In the genomic region with DNA sequence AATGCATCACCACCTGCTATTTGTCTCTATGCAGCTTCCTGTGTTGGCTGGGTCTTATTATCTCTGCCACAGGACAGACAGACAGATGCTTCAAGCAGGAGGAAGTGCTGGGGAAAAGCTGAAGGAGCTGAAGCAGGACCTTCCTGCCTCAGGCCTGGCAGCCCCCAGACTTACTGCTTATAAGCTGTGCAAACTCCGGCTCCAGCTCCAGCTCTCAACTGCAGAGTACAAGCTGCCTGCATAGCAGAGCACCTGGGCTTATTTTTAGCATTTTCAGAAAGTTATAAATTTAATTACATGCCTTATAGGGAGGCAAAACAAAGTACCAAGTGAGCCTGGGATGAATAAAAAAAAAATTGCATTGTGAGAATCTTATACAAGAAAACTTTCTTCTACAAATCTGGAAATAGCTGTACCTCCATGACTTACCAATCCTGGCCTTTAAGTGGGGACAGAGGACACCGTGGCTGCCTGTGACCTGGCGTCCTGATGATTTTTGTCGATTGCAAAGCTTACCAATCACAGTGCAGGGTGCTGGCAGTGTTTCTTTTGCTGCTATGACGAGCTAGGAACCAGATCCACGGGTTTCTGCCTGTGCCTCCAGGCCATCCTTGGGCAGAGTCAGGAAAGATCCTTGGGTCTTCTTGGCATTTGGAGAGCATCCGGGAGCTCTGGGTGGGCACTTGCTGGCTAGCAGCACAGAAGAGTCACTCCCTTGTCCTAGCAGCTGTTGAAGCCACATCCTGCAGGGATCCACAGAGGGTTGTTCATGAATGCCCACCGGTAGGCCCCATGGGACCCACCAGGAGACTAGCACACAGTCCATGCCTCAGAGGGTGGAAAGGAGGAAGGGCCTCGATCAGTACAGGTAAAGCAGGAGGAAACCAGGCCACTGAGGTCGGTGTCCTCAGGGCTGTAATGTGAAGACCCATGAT, we compare ENCODE assay signal across 27 cellular contexts.
DNase-seq lines count a peak whose midpoint lies in the region; ATAC-seq and TF ChIP-seq lines count a peak whose summit lies in the region.
"Had no signal": no experiment of that assay in that cellular context is flagged by ENCODE, and none has a peak within 500 bp of the region (broad histone marks: within the 10 kb centered on the region; RNA-seq: fewer than 3 reads in every experiment).

No MANE protein-coding gene starts in this region.

- H3K4me3 ChIP-seq in Jurkat, Clone E6-1 (ENCODE audit: low read length), result no peak overlapping the region
- H3K4me3 ChIP-seq: testis had no signal

- peak overlapping the region; percentile 47 for H3K27ac Mint-ChIP-seq in osteocyte (ENCODE audit: unreplicated experiment)
- H3K27ac Mint-ChIP-seq in activated CD4-positive, alpha-beta T cell treated with anti-CD3 and anti-CD28 coated beads for 36 hours, result no peak overlapping the region
- H3K27ac Mint-ChIP-seq: activated naive CD4-positive, alpha-beta T cell treated with anti-CD3 and anti-CD28 coated beads, Interleukin-2, amount 10 ng/mL, durations not matched to agents 7 days and 5 days; immature natural killer cell; naive B cell; stimulated activated naive B cell treated with anti-CD40 and anti-IgM and Interleukin-4, amounts not matched to agents 10 μg/mL and 1 μg/mL and 100 μg/mL, for 72 hours had no signal

- peaks cover 66% of the 10 kb centered on the region for H3K4me1 Mint-ChIP-seq in osteocyte (ENCODE audit: unreplicated experiment)
- H3K4me1 Mint-ChIP-seq in activated CD4-positive, alpha-beta T cell treated with anti-CD3 and anti-CD28 coated beads for 36 hours, result peaks cover 16% of the 10 kb centered on the region
- H3K4me1 Mint-ChIP-seq: activated naive CD4-positive, alpha-beta T cell treated with anti-CD3 and anti-CD28 coated beads, Interleukin-2, amount 10 ng/mL, durations not matched to agents 7 days and 5 days had no signal

- DNase-seq in Jurkat, Clone E6-1 (ENCODE audit: low read depth, low spot score), result peak; percentile 16
- peak; percentile 1 for DNase-seq in SK-MEL-5 (ENCODE audit: low read depth, low spot score)
- peak; percentile 8 for DNase-seq in dermis blood vessel endothelial cell
- DNase-seq in osteocyte (ENCODE audit: extremely low spot score, unreplicated experiment), result no peak
- no peak for DNase-seq in activated CD4-positive, alpha-beta T cell treated with anti-CD3 and anti-CD28 coated beads for 36 hours
- no peak for DNase-seq in NCI-H774 (lab: John Stamatoyannopoulos, UW)
- DNase-seq: activated CD4-positive, alpha-beta T cell treated with anti-CD3 and anti-CD28 coated beads, Interleukin-2, amount 50 U/mL, for 1 hour; activated naive CD4-positive, alpha-beta T cell treated with anti-CD3 and anti-CD28 coated beads, Interleukin-2, amount 10 ng/mL, durations not matched to agents 7 days and 5 days; amygdala; C1 segment of cervical spinal cord; HCEC 1CT; immature natural killer cell; naive B cell; NCI-H1417; NCI-H2081; NCI-H345; occipital lobe; SHP77 treated with DMSO at 0.1 percent for 48 hours; stimulated activated CD4-positive, alpha-beta T cell treated with anti-CD3 and anti-CD28 coated beads, Interleukin-12 subunit alpha, Interleukin-12 subunit beta, amount 100 ng/mL, for 4 hours; stimulated activated CD4-positive, alpha-beta T cell treated with anti-CD3 and anti-CD28 coated beads, Interleukin-4, amount 100 ng/mL, for 24 hours; stimulated activated naive B cell treated with anti-CD40 and anti-IgM and Interleukin-4, amounts not matched to agents 10 μg/mL and 1 μg/mL and 100 μg/mL, for 72 hours; testis had no signal

- no peaks in the 10 kb centered on the region for H3K9me3 Mint-ChIP-seq in osteocyte (ENCODE audit: unreplicated experiment)
- H3K9me3 Mint-ChIP-seq in activated CD4-positive, alpha-beta T cell treated with anti-CD3 and anti-CD28 coated beads for 36 hours (ENCODE audit: low read depth), result no peaks in the 10 kb centered on the region
- H3K9me3 Mint-ChIP-seq: activated naive CD4-positive, alpha-beta T cell treated with anti-CD3 and anti-CD28 coated beads, Interleukin-2, amount 10 ng/mL, durations not matched to agents 7 days and 5 days; immature natural killer cell; naive B cell; stimulated activated naive B cell treated with anti-CD40 and anti-IgM and Interleukin-4, amounts not matched to agents 10 μg/mL and 1 μg/mL and 100 μg/mL, for 72 hours had no signal

- POLR2A ChIA-PET in activated CD4-positive, alpha-beta T cell treated with anti-CD3 and anti-CD28 coated beads for 36 hours (lab: Charles Lee), result no interaction called here

- no peak for TF ChIP-seq CTCF in osteocyte (IDR thresholded peaks at IDR 0.05)

- ATAC-seq in activated CD4-positive, alpha-beta T cell treated with anti-CD3 and anti-CD28 coated beads for 36 hours, result no peak
- no peak for ATAC-seq in GM18517 (IDR thresholded peaks at IDR 0.05; ENCODE audit: unreplicated experiment)
- ATAC-seq in GM19463 (IDR thresholded peaks at IDR 0.05; ENCODE audit: unreplicated experiment), result no peak
- ATAC-seq: HepG2; left lobe of liver; right cardiac atrium; stimulated activated naive B cell treated with anti-CD40 and anti-IgM and Interleukin-4, amounts not matched to agents 10 μg/mL and 1 μg/mL and 100 μg/mL, for 72 hours had no signal

- H3K27me3 Mint-ChIP-seq in osteocyte (ENCODE audit: unreplicated experiment), result no peaks in the 10 kb centered on the region
- H3K27me3 Mint-ChIP-seq in activated CD4-positive, alpha-beta T cell treated with anti-CD3 and anti-CD28 coated beads for 36 hours, result no peaks in the 10 kb centered on the region
- H3K27me3 Mint-ChIP-seq: naive B cell had no signal

- H3K36me3 Mint-ChIP-seq in osteocyte (ENCODE audit: unreplicated experiment), result peaks cover 35% of the 10 kb centered on the region
- H3K36me3 Mint-ChIP-seq in activated CD4-positive, alpha-beta T cell treated with anti-CD3 and anti-CD28 coated beads for 36 hours (ENCODE audit: low read depth), result no peaks in the 10 kb centered on the region
- H3K36me3 Mint-ChIP-seq: activated naive CD4-positive, alpha-beta T cell treated with anti-CD3 and anti-CD28 coated beads, Interleukin-2, amount 10 ng/mL, durations not matched to agents 7 days and 5 days; immature natural killer cell; naive B cell; stimulated activated naive B cell treated with anti-CD40 and anti-IgM and Interleukin-4, amounts not matched to agents 10 μg/mL and 1 μg/mL and 100 μg/mL, for 72 hours had no signal

- intact Hi-C loops in activated CD4-positive, alpha-beta T cell treated with anti-CD3 and anti-CD28 coated beads for 36 hours (cut with DNase I, micrococcal nuclease), result no loop called here

- CTCF ChIA-PET in activated CD4-positive, alpha-beta T cell treated with anti-CD3 and anti-CD28 coated beads for 36 hours (lab: Charles Lee), result interaction anchor here (0.5 to 0.8 kb wide), 2 partner anchors 15 to 279 kb away, joined by 3 read pairs; no protein-coding TSS in a partner anchor

- no peak overlapping the region for H3K4me3 Mint-ChIP-seq in osteocyte (ENCODE audit: unreplicated experiment)
- H3K4me3 Mint-ChIP-seq in activated CD4-positive, alpha-beta T cell treated with anti-CD3 and anti-CD28 coated beads for 36 hours, result no peak overlapping the region
- H3K4me3 Mint-ChIP-seq: activated naive CD4-positive, alpha-beta T cell treated with anti-CD3 and anti-CD28 coated beads, Interleukin-2, amount 10 ng/mL, durations not matched to agents 7 days and 5 days; immature natural killer cell; stimulated activated naive B cell treated with anti-CD40 and anti-IgM and Interleukin-4, amounts not matched to agents 10 μg/mL and 1 μg/mL and 100 μg/mL, for 72 hours had no signal

- in situ Hi-C loops in SK-MEL-5 (cut with HindIII; ENCODE audit: low pct_unique_long_range_greater_than_20kb, low sequenced_read_pairs), result no loop called here

Comparison
In these comparisons a context has a peak if more than half of its experiments do, and no peak if none do; other contexts are left out.
1. DNase-seq: peak in Jurkat, Clone E6-1 (single experiment), SK-MEL-5 (single experiment) and dermis blood vessel endothelial cell (single experiment); none in osteocyte (single experiment), activated CD4-positive, alpha-beta T cell treated with anti-CD3 and anti-CD28 coated beads for 36 hours (single experiment) and NCI-H774 (single experiment).